In the genomic region with DNA sequence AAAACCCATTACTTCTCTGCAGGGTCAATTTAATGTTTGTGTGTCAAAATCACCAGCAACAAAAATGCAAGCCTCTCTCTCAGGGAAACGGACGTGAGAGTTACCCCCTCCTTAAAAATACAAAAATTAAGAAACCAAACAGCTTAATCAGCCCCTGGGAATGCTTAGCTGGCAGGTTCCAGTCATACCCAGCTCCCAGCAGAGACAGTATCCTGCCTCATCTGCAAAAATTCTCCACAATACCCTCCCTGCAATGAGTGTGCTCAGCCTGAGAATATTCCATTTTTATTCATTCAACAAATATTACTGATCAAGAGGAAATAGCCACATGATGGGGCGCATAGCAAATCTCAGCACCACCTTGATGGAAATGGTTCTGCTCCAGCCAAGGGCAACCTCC, we compare ENCODE assay signal across 30 cellular contexts. TPM values are rescaled to one million over a fixed set of nuclear protein-coding genes. Genes with fewer than 3 reads are reported as not detected.
"Had no signal": no experiment of that assay in that cellular context is flagged by ENCODE, and none has a peak within 500 bp of the region (broad histone marks: within the 10 kb centered on the region; RNA-seq: fewer than 3 reads in every experiment).

No MANE protein-coding gene starts in this region.

- H3K4me1 ChIP-seq: ascending aorta had no signal

- H3K4me3 ChIP-seq: ascending aorta, cardiac muscle cell, MG63 had no signal

- ATAC-seq: activated CD8-positive, alpha-beta T cell treated with anti-CD3 and anti-CD28 coated beads for 36 hours; Panc1; Right ventricle myocardium inferior; SK-N-SH treated with all-trans-retinoic acid at 6 μM for 48 hours; T-cell had no signal

- H3K9me3 ChIP-seq: ascending aorta, MG63 had no signal

- H3K27ac ChIP-seq: ascending aorta, cardiac muscle cell had no signal

- H3K27me3 ChIP-seq: ascending aorta, cardiac muscle cell, MG63 had no signal

- DNase-seq: activated CD4-positive, alpha-beta T cell treated with anti-CD3 and anti-CD28 coated beads, Interleukin-2, amount 10 ng/mL, durations not matched to agents 24 days and 14 days; activated CD4-positive, alpha-beta T cell treated with anti-CD3 and anti-CD28 coated beads, Interleukin-2, amount 50 U/mL, for 4 hours; activated CD8-positive, alpha-beta T cell treated with anti-CD3 and anti-CD28 coated beads for 36 hours; activated gamma-delta T cell; activated naive CD4-positive, alpha-beta T cell treated with Interleukin-2 at 50 U/mL for 16 hours; activated naive CD8-positive, alpha-beta T cell treated with anti-CD3 and anti-CD28 coated beads, Interleukin-2, amount 10 ng/mL, durations not matched to agents 7 days and 5 days; activated T-cell treated with anti-CD3 and anti-CD28 coated beads, Interleukin-2, amount 50 U/mL, for 24 hours; amygdala; Karpas-422; MG63; NCI-H1048; NCI-H1105 treated with DMSO at 0.1 percent for 48 hours; NCI-H1436; NCI-H1694; NCI-H1930; NCI-H2081 treated with DMSO at 0.1 percent for 48 hours; NCI-H345; NCI-H524 treated with DMSO at 0.1 percent for 48 hours; RPMI8226; SIG-M5; T-cell; T-helper 2 cell; T-helper 9 cell had no signal

- H3K36me3 ChIP-seq: ascending aorta, cardiac muscle cell, MG63 had no signal

RNA-seq across cellular contexts. Expression of a gene that starts 36.3 kb away (rescaled TPM):
- total RNA-seq: activated CD4-positive, alpha-beta T cell treated with anti-CD3 and anti-CD28 coated beads, Interleukin-2, amount 10 ng/mL, durations not matched to agents 24 days and 14 days; activated CD8-positive, alpha-beta T cell treated with anti-CD3 and anti-CD28 coated beads for 36 hours; activated naive CD8-positive, alpha-beta T cell treated with anti-CD3 and anti-CD28 coated beads, Interleukin-2, amount 10 ng/mL, durations not matched to agents 7 days and 5 days; cardiac muscle cell; NCI-H460; SK-MEL-5 had no signal
